8 cellular contexts compared by ENCODE assay signal in genomic region chr9:33458444-33458843, GRCh38. TPM values are rescaled to one million over a fixed set of nuclear protein-coding genes. Genes with fewer than 3 reads are reported as not detected.
A peak's percentile ranks its signal among the peaks of the same experiment; 100 is the strongest.
DNase-seq lines count a peak whose midpoint lies in the region; ATAC-seq and TF ChIP-seq lines count a peak whose summit lies in the region.

No MANE protein-coding gene starts in this region.

- intact Hi-C loops in activated naive CD4-positive, alpha-beta T cell treated with anti-CD3 and anti-CD28 coated beads for 36 hours (cut with micrococcal nuclease): loop anchor here (1.0 to 10.0 kb wide), 5 partner anchors 11 to 904 kb away; partner anchors contain the start of genes AQP3, NOL6, SMIM27 and SMU1

- no peak for TF ChIP-seq CTCF in Peyer's patch (IDR thresholded peaks at IDR 0.05)

- H3K27me3 ChIP-seq in Peyer's patch: no peaks in the 10 kb centered on the region

- CTCF ChIA-PET in activated naive CD4-positive, alpha-beta T cell treated with anti-CD3 and anti-CD28 coated beads for 36 hours (lab: Charles Lee): interaction anchor here (0.7 to 7.6 kb wide), 5 partner anchors 8 to 55 kb away, joined by 3 to 100 read pairs (median 4); no protein-coding TSS in a partner anchor

- peaks cover 0 to 20% (median 4%) of the 10 kb centered on the region in 4 donors for H3K4me1 ChIP-seq in Peyer's patch

- peaks cover 0 to 18% (median 0%) of the 10 kb centered on the region in 3 donors for H3K36me3 ChIP-seq in Peyer's patch

- DNase-seq in Peyer's patch (peak in 2 of 3 donors; percentile 30 to 74), DMS79 (lab: John Stamatoyannopoulos, UW) (no peak), AG08395 (ENCODE audit: low spot score) (no peak), epidermal melanocyte (ENCODE audit: insufficient read length, low spot score) (no peak)
- peak; percentile 76 for DNase-seq in activated naive CD4-positive, alpha-beta T cell treated with anti-CD3 and anti-CD28 coated beads for 36 hours
- DNase-seq in stimulated activated CD4-positive, alpha-beta T cell treated with anti-CD3 and anti-CD28 coated beads, Interleukin-12 subunit alpha, Interleukin-12 subunit beta, amount 100 ng/mL, for 48 hours (ENCODE audit: low read depth in 2 of 3, low spot score in 1 of 3): peak; percentile 32 to 41 (median 35)

- H3K36me3 Mint-ChIP-seq in activated naive CD4-positive, alpha-beta T cell treated with anti-CD3 and anti-CD28 coated beads for 36 hours (ENCODE audit: low read depth): peaks cover 7% of the 10 kb centered on the region

- no peaks in the 10 kb centered on the region for H3K9me3 Mint-ChIP-seq in activated naive CD4-positive, alpha-beta T cell treated with anti-CD3 and anti-CD28 coated beads for 36 hours

- H3K4me3 Mint-ChIP-seq in activated naive CD4-positive, alpha-beta T cell treated with anti-CD3 and anti-CD28 coated beads for 36 hours: no peak overlapping the region

- no peaks in the 10 kb centered on the region for H3K27me3 Mint-ChIP-seq in activated naive CD4-positive, alpha-beta T cell treated with anti-CD3 and anti-CD28 coated beads for 36 hours (ENCODE audit: low read depth)

- H3K4me3 ChIP-seq in Peyer's patch: no peak overlapping the region

- H3K27ac ChIP-seq in Peyer's patch: peak overlapping the region in 2 of 4 donors; percentile 31 to 42

- H3K9me3 ChIP-seq in Peyer's patch: no peaks in the 10 kb centered on the region

- ATAC-seq in GM18858 (IDR thresholded peaks at IDR 0.05; ENCODE audit: unreplicated experiment): peak; percentile 56
- no peak for ATAC-seq in HG03139 (IDR thresholded peaks at IDR 0.05; ENCODE audit: unreplicated experiment)

- H3K27ac Mint-ChIP-seq in activated naive CD4-positive, alpha-beta T cell treated with anti-CD3 and anti-CD28 coated beads for 36 hours: peak overlapping the region; percentile 90

- peaks cover 54% of the 10 kb centered on the region for H3K4me1 Mint-ChIP-seq in activated naive CD4-positive, alpha-beta T cell treated with anti-CD3 and anti-CD28 coated beads for 36 hours (ENCODE audit: low read depth)

- TF ChIP-seq POLR2A in Peyer's patch (IDR thresholded peaks at IDR 0.05): no peak

RNA-seq across cellular contexts. Expression of gene AQP3, which starts 11.1 kb away (rescaled TPM):
- 100 to 1,000 TPM in 3 of 4 donors, 10 to 100 TPM in 1; 12.4 to 424 (median 260) TPM for total RNA-seq in Peyer's patch
- 1 to 10 TPM; 7.2 to 8.1 TPM for total RNA-seq in activated naive CD4-positive, alpha-beta T cell treated with anti-CD3 and anti-CD28 coated beads for 36 hours

RNA-seq across cellular contexts. Expression of gene NOL6, which starts 15.3 kb away (rescaled TPM):
- 10 to 100 TPM; 14.5 to 26.4 (median 18.4) TPM for total RNA-seq in Peyer's patch
- total RNA-seq in activated naive CD4-positive, alpha-beta T cell treated with anti-CD3 and anti-CD28 coated beads for 36 hours: 10 to 100 TPM; 38.2 to 38.6 TPM

RNA-seq across cellular contexts. Expression of gene AQP7, which starts 56.1 kb away (rescaled TPM):
- total RNA-seq in Peyer's patch: 100 to 1,000 TPM in 1 of 4 donors, 10 to 100 TPM in 2, 1 to 10 TPM in 1; 5.0 to 119 (median 79.2) TPM
- not detected for total RNA-seq in activated naive CD4-positive, alpha-beta T cell treated with anti-CD3 and anti-CD28 coated beads for 36 hours

Comparison
In these comparisons a context has a peak if more than half of its experiments do, and no peak if none do; other contexts are left out.
1. DNase-seq: peak in Peyer's patch (2 of 3), activated naive CD4-positive, alpha-beta T cell treated with anti-CD3 and anti-CD28 coated beads for 36 hours (single experiment) and stimulated activated CD4-positive, alpha-beta T cell treated with anti-CD3 and anti-CD28 coated beads, Interleukin-12 subunit alpha, Interleukin-12 subunit beta, amount 100 ng/mL, for 48 hours (3 of 3); none in DMS79 (single experiment), AG08395 (single experiment) and epidermal melanocyte (single experiment).
2. RNA of gene AQP7, which starts 56.1 kb away (total RNA-seq): 5.0 to 119 TPM in Peyer's patch; not detected in activated naive CD4-positive, alpha-beta T cell treated with anti-CD3 and anti-CD28 coated beads for 36 hours; every median in the first group is over 4 times any median in the second.